8 cellular contexts compared by ENCODE assay signal in genomic region chr7:42869131-42870020, GRCh38. TPM values are rescaled to one million over a fixed set of nuclear protein-coding genes. Genes with fewer than 3 reads are reported as not detected.
DNase-seq lines count a peak whose midpoint lies in the region; ATAC-seq lines count a peak whose summit lies in the region.

No MANE protein-coding gene starts in this region.

- H3K4me3 Mint-ChIP-seq in T-helper 1 cell treated with Interleukin-12 subunit alpha and Interleukin-12 subunit beta and Interleukin-4 antibody, amounts not matched to agents 30 μg/mL and 1 μg/mL, for 36 hours, result no peak overlapping the region
- H3K4me3 Mint-ChIP-seq in memory B cell, result no peak overlapping the region
- H3K4me3 Mint-ChIP-seq in CD4-positive, alpha-beta memory T cell, result no peak overlapping the region

- peak overlapping the region; percentile 31 for H3K27ac Mint-ChIP-seq in T-helper 1 cell treated with Interleukin-12 subunit alpha and Interleukin-12 subunit beta and Interleukin-4 antibody, amounts not matched to agents 30 μg/mL and 1 μg/mL, for 36 hours
- H3K27ac Mint-ChIP-seq in memory B cell, result no peak overlapping the region
- no peak overlapping the region for H3K27ac Mint-ChIP-seq in CD4-positive, alpha-beta memory T cell

- no peaks in the 10 kb centered on the region for H3K27me3 Mint-ChIP-seq in T-helper 1 cell treated with Interleukin-12 subunit alpha and Interleukin-12 subunit beta and Interleukin-4 antibody, amounts not matched to agents 30 μg/mL and 1 μg/mL, for 36 hours (ENCODE audit: low read depth)
- peaks cover 7% of the 10 kb centered on the region for H3K27me3 Mint-ChIP-seq in memory B cell
- peaks cover 2 to 3% of the 10 kb centered on the region in 2 donors for H3K27me3 Mint-ChIP-seq in CD4-positive, alpha-beta memory T cell

- intact Hi-C loops in CD4-positive, alpha-beta memory T cell (cut with micrococcal nuclease), result no loop called here

- peaks cover 0 to 4% of the 10 kb centered on the region in 2 donors for H3K9me3 ChIP-seq in CD4-positive, alpha-beta memory T cell (ENCODE audit: control insufficient read depth in 1 of 2, low read length in 2 of 2)

- no peak for DNase-seq in memory B cell (ENCODE audit: low spot score in 2 of 2)
- DNase-seq in CD4-positive, alpha-beta memory T cell, result no peak
- DNase-seq in NCI-H774 (lab: John Stamatoyannopoulos, UW), result no peak
- DNase-seq in hypothalamus (lab: John Stamatoyannopoulos, UW), result no peak
- DNase-seq in AG08396 (ENCODE audit: low spot score), result no peak

- H3K27me3 ChIP-seq in CD4-positive, alpha-beta memory T cell (ENCODE audit: insufficient read depth, low read length), result no peaks in the 10 kb centered on the region

- ATAC-seq in GM18868 (IDR thresholded peaks at IDR 0.05; ENCODE audit: unreplicated experiment) (peak; percentile 98), HG02678 (IDR thresholded peaks at IDR 0.05; ENCODE audit: unreplicated experiment) (peak; percentile 98), memory B cell (ENCODE audit: low read depth) (peak; percentile 76)

- no peak overlapping the region for H3K27ac ChIP-seq in CD4-positive, alpha-beta memory T cell (ENCODE audit: low read depth, low read length)

- POLR2A ChIA-PET in CD4-positive, alpha-beta memory T cell (lab: Charles Lee; ENCODE audit: partially characterized antibody), result no interaction called here

- H3K36me3 ChIP-seq in CD4-positive, alpha-beta memory T cell (ENCODE audit: insufficient read depth, low read length), result no peaks in the 10 kb centered on the region

- peaks cover 3% of the 10 kb centered on the region for H3K36me3 Mint-ChIP-seq in T-helper 1 cell treated with Interleukin-12 subunit alpha and Interleukin-12 subunit beta and Interleukin-4 antibody, amounts not matched to agents 30 μg/mL and 1 μg/mL, for 36 hours (ENCODE audit: low read depth)
- H3K36me3 Mint-ChIP-seq in memory B cell, result peaks cover 2% of the 10 kb centered on the region
- no peaks in the 10 kb centered on the region for H3K36me3 Mint-ChIP-seq in CD4-positive, alpha-beta memory T cell

- H3K4me1 Mint-ChIP-seq in T-helper 1 cell treated with Interleukin-12 subunit alpha and Interleukin-12 subunit beta and Interleukin-4 antibody, amounts not matched to agents 30 μg/mL and 1 μg/mL, for 36 hours (ENCODE audit: low read depth), result peaks cover 14% of the 10 kb centered on the region
- peaks cover 7% of the 10 kb centered on the region for H3K4me1 Mint-ChIP-seq in memory B cell
- peaks cover 0 to 8% (median 2%) of the 10 kb centered on the region in 4 donors for H3K4me1 Mint-ChIP-seq in CD4-positive, alpha-beta memory T cell

- H3K9me3 Mint-ChIP-seq in T-helper 1 cell treated with Interleukin-12 subunit alpha and Interleukin-12 subunit beta and Interleukin-4 antibody, amounts not matched to agents 30 μg/mL and 1 μg/mL, for 36 hours, result peaks cover 17% of the 10 kb centered on the region
- peaks cover 4% of the 10 kb centered on the region for H3K9me3 Mint-ChIP-seq in memory B cell
- H3K9me3 Mint-ChIP-seq in CD4-positive, alpha-beta memory T cell, result peaks cover 0 to 20% (median 8%) of the 10 kb centered on the region in 8 donors

- CTCF ChIA-PET in CD4-positive, alpha-beta memory T cell (lab: Charles Lee; ENCODE audit: partially characterized antibody), result no interaction called here

- H3K4me1 ChIP-seq in CD4-positive, alpha-beta memory T cell (ENCODE audit: insufficient read depth, low read length), result no peaks in the 10 kb centered on the region

- H3K4me3 ChIP-seq in CD4-positive, alpha-beta memory T cell (ENCODE audit: low read length in 2 of 2), result no peak overlapping the region

RNA-seq across cellular contexts. Expression of gene C7orf25, which starts 42.5 kb away (rescaled TPM):
- total RNA-seq in CD4-positive, alpha-beta memory T cell, result 1 to 10 TPM; 8.8 to 9.2 TPM
- polyA plus RNA-seq in CD4-positive, alpha-beta memory T cell, result 1 to 10 TPM; 1.6 to 4.0 TPM
